9 cellular contexts compared by ENCODE assay signal in the genomic region with DNA sequence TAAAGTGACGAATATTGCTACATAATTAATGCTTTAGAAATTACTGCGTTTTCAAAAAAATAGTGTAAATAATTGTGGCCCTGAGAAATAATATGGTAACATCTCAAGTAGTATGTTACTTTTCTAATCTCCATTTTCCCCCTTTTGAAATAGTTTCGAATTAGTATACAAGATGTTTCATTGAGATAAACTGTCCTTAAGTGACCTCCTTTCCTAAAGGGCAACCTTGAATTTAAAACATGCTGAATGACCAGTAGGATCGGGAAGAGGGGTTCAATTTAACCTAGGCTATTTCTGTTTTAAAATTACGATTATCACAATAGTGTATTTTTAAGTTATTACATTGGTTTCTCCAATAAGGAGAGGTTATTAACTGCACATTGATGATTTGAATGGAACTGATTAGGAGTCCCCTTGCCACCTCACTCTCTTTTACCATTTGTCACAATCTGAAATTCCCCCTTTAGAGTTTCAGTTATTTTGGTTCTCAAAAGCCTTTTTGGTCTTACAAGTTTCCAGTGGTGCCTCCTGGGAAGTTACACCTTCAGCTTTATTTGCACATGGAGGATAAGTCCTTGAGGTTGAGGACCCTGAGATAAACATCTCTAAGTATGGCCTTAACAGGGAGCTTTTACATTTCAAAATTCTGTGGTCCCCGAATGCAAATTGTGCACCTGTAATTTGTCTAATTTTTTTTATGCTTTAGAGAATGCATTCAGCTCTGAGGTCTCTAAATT. TPM values are rescaled to one million over a fixed set of nuclear protein-coding genes. Genes with fewer than 3 reads are reported as not detected.
A peak's percentile ranks its signal among the peaks of the same experiment; 100 is the strongest.
DNase-seq lines count a peak whose midpoint lies in the region; ATAC-seq and TF ChIP-seq lines count a peak whose summit lies in the region.
"Had no signal": no experiment of that assay in that cellular context is flagged by ENCODE, and none has a peak within 500 bp of the region (broad histone marks: within the 10 kb centered on the region; RNA-seq: fewer than 3 reads in every experiment).

No MANE protein-coding gene starts in this region.

- H3K27ac ChIP-seq in BLaER1 (no peak overlapping the region), IMR-90 (ENCODE audit: insufficient read depth, low read length) (peak overlapping the region; percentile 22; the same call in 1 of the 2 replicates), mammary epithelial cell (ENCODE audit: insufficient read depth, low read depth, low read length) (peak overlapping the region; percentile 88)
- peak overlapping the region; percentile 98 for H3K27ac ChIP-seq in naive thymus-derived CD4-positive, alpha-beta T cell (ENCODE audit: low read depth, low read length)

- H3K4me1 ChIP-seq in BLaER1 = peaks cover 48% of the 10 kb centered on the region
- H3K4me1 ChIP-seq in IMR-90 (ENCODE audit: control insufficient read depth, insufficient read depth, low read length) = peaks cover 12% of the 10 kb centered on the region
- H3K4me1 ChIP-seq in mammary epithelial cell (ENCODE audit: insufficient read depth, low read length) = peaks cover 58% of the 10 kb centered on the region
- H3K4me1 ChIP-seq in naive thymus-derived CD4-positive, alpha-beta T cell (ENCODE audit: control insufficient read depth in 2 of 2, insufficient read depth in 2 of 2, low read length in 2 of 2) = peaks cover 58 to 67% of the 10 kb centered on the region in 2 donors

- BruUV-seq in IMR-90 (replicated peaks; lab: Mats Ljungman, UMichigan) (TSS peak; percentile 41), mammary epithelial cell (replicated peaks; lab: Mats Ljungman, UMichigan) (no TSS peak)

- H4K5ac ChIP-seq in IMR-90 (ENCODE audit: low read depth, low read length) = no peak overlapping the region

- H3K4me2 ChIP-seq in BLaER1 = peak overlapping the region; percentile 89
- H3K4me2 ChIP-seq in IMR-90 (ENCODE audit: low read depth, low read length) = peak overlapping the region; percentile 87
- peak overlapping the region; percentile 87 for H3K4me2 ChIP-seq in mammary epithelial cell (ENCODE audit: insufficient read depth, low read depth, low read length)

- H3K23ac ChIP-seq in IMR-90 (ENCODE audit: low read depth, low read length) = peak overlapping the region; percentile 67; the same call in 1 of the 2 replicates

- peak overlapping the region; percentile 46 to 95 (median 83) for H3K27ac Mint-ChIP-seq in naive thymus-derived CD4-positive, alpha-beta T cell

- H3K9me3 ChIP-seq in BLaER1 (no peaks in the 10 kb centered on the region), IMR-90 (ENCODE audit: control insufficient read depth, insufficient read depth, low read length) (no peaks in the 10 kb centered on the region), mammary epithelial cell (replicated peaks; ENCODE audit: insufficient read depth, low read length) (no peaks in the 10 kb centered on the region)
- H3K9me3 ChIP-seq in naive thymus-derived CD4-positive, alpha-beta T cell (ENCODE audit: control insufficient read depth in 2 of 3, low read length in 3 of 3) = no peaks in the 10 kb centered on the region

- H2AK9ac ChIP-seq in IMR-90 (replicated peaks; ENCODE audit: low read depth, low read length, poor library complexity) = no peak overlapping the region

- peak overlapping the region; percentile 75 to 99 (median 90) for H3K4me3 Mint-ChIP-seq in naive thymus-derived CD4-positive, alpha-beta T cell

- dilution Hi-C loops in IMR-90 (cut with HindIII; ENCODE audit: low sequenced_read_pairs, unreplicated experiment) = no loop called here
- dilution Hi-C loops in mammary epithelial cell (cut with HindIII; ENCODE audit: low sequenced_read_pairs) = no loop called here

- peaks cover 65% of the 10 kb centered on the region for H4K20me1 ChIP-seq in BLaER1
- peaks cover 47% of the 10 kb centered on the region for H4K20me1 ChIP-seq in IMR-90 (ENCODE audit: insufficient read depth, low read length)
- H4K20me1 ChIP-seq in mammary epithelial cell (ENCODE audit: insufficient read depth, low read length) = no peaks in the 10 kb centered on the region

- no CpG with 5 or more reads among the region's 6 CpGs for WGBS in IMR-90 (ENCODE audit: extremely low coverage in 2 of 2, insufficient read length in 1 of 2), 2 experiments
- WGBS in mammary epithelial cell (ENCODE audit: low coverage, missing lambda C conversion rate) = 8% methylated on average over 6 of the region's 6 CpGs

- peak overlapping the region; percentile 0; the same call in 1 of the 2 replicates for H3K4ac ChIP-seq in IMR-90 (ENCODE audit: low read depth, low read length)

- H2BK15ac ChIP-seq in IMR-90 (ENCODE audit: low read depth, low read length) = no peak overlapping the region

- H2BK120ac ChIP-seq in IMR-90 (ENCODE audit: low read depth, low read length) = no peak overlapping the region

- H3K14ac ChIP-seq in IMR-90 (replicated peaks; ENCODE audit: low read depth, low read length) = 0 out of 2 replicates have a peak overlapping the region, but pooled peaks have one; percentile 38

- no peaks in the 10 kb centered on the region for H3K27me3 Mint-ChIP-seq in naive thymus-derived CD4-positive, alpha-beta T cell

- H3K56ac ChIP-seq in IMR-90 (ENCODE audit: extremely low read depth, insufficient read depth, low read length) = peak overlapping the region; percentile 35; the same call in 1 of the 2 replicates

- H4K91ac ChIP-seq in IMR-90 (ENCODE audit: insufficient read depth, low read depth, low read length) = no peak overlapping the region

- H3K4me3 ChIP-seq in BLaER1 = no peak overlapping the region
- peak overlapping the region; percentile 84 for H3K4me3 ChIP-seq in IMR-90 (ENCODE audit: insufficient read depth, low read depth, low read length)
- H3K4me3 ChIP-seq in mammary epithelial cell (replicated peaks in 1 of 3; ENCODE audit: insufficient read depth in 1 of 3, low read depth in 2 of 3, low read length in 3 of 3) = peak overlapping the region; percentile 98 to 100 (median 98)
- peak overlapping the region; percentile 24 for H3K4me3 ChIP-seq in naive thymus-derived CD4-positive, alpha-beta T cell (ENCODE audit: low read length)

- TF ChIP-seq CTCF in IMR-90 (conservative IDR thresholded peaks at IDR 0.05; ENCODE audit: low read depth, low read length) (no peak), mammary epithelial cell (conservative IDR thresholded peaks at IDR 0.05 in 1 of 2, IDR thresholded peaks at IDR 0.05 in 1 of 2; ENCODE audit: extremely low read depth in 1 of 2, insufficient read depth in 1 of 2, low read depth in 1 of 2, low read length in 2 of 2) (no peak)

- H2BK5ac ChIP-seq in IMR-90 (ENCODE audit: low read depth, low read length, poor library complexity, severe bottlenecking) = peak overlapping the region; percentile 99

- in situ Hi-C loops in IMR-90 (cut with MboI; ENCODE audit: low sequenced_read_pairs) (no loop called here), mammary epithelial cell (cut with MboI; ENCODE audit: low sequenced_read_pairs in 2 of 2) (loop anchor here in 1 of 2 donors (10.0 kb wide), 1 partner anchor 137 kb away; the partner anchor contains the start of gene SLC35F5)

- no peak for ATAC-seq in IMR-90 (ENCODE audit: low read depth)
- ATAC-seq in naive thymus-derived CD4-positive, alpha-beta T cell = no peak
- no peak for ATAC-seq in HG03280 (IDR thresholded peaks at IDR 0.05; ENCODE audit: unreplicated experiment)

- TF ChIP-seq RAD21 in IMR-90 (IDR thresholded peaks at IDR 0.05; ENCODE audit: low read length) = no peak

- no peak for DNase-seq in IMR-90
- no peak for DNase-seq in mammary epithelial cell
- DNase-seq in naive thymus-derived CD4-positive, alpha-beta T cell = no peak
- no peak for DNase-seq in DMS153 treated with DMSO at 0.1 percent for 48 hours (lab: John Stamatoyannopoulos, UW; ENCODE audit: unreplicated experiment)
- no peak for DNase-seq in NCI-H1048 (lab: John Stamatoyannopoulos, UW)
- no peak for DNase-seq in COLO668 (lab: John Stamatoyannopoulos, UW; ENCODE audit: unreplicated experiment)
- DNase-seq: activated CD4-positive, alpha-beta T cell treated with anti-CD3 and anti-CD28 coated beads for 4 hours had no signal

- CTCF ChIA-PET in IMR-90 (lab: Yijun Ruan, JAX) (no interaction called here), mammary epithelial cell (lab: Charles Lee; ENCODE audit: low non-redundant PET) (no interaction called here)
- CTCF ChIA-PET in naive thymus-derived CD4-positive, alpha-beta T cell (lab: Charles Lee) = no interaction called here

- no peak overlapping the region for H3K18ac ChIP-seq in IMR-90 (ENCODE audit: low read depth, low read length)

- H2AFZ ChIP-seq in IMR-90 (replicated peaks; ENCODE audit: low read length, poor library complexity) = no peak overlapping the region
- no peak overlapping the region for H2AFZ ChIP-seq in mammary epithelial cell (ENCODE audit: low read depth, low read length)

- no peak for TF ChIP-seq POLR2A in IMR-90 (IDR thresholded peaks at IDR 0.05; ENCODE audit: low read depth, low read length)

- intact Hi-C loops in IMR-90 (cut with micrococcal nuclease) = no loop called here
- intact Hi-C loops in mammary epithelial cell (cut with micrococcal nuclease) = loop anchor here (5.0 kb wide), 1 partner anchor 35 kb away; no protein-coding TSS in a partner anchor
- intact Hi-C loops in naive thymus-derived CD4-positive, alpha-beta T cell (cut with micrococcal nuclease) = loop anchor here (5.0 to 10.0 kb wide), 4 partner anchors 75 to 1617 kb away; partner anchors contain the start of gene ZC3H6 (in 1 of the 2)

- no peak overlapping the region for H2AK5ac ChIP-seq in IMR-90 (ENCODE audit: low read depth, low read length)

- POLR2A ChIA-PET in IMR-90 (lab: Charles Lee; ENCODE audit: unreplicated experiment) = interaction anchor here (0.6 to 1.2 kb wide), 2 partner anchors 21 to 135 kb away, joined by 3 read pairs; partner anchors contain the start of gene SLC35F5
- POLR2A ChIA-PET in naive thymus-derived CD4-positive, alpha-beta T cell (lab: Charles Lee) = interaction anchor here (0.6 to 1.6 kb wide), 5 partner anchors 14 to 137 kb away, joined by 3 to 6 read pairs (median 3); no protein-coding TSS in a partner anchor

- H3K79me2 ChIP-seq in mammary epithelial cell (ENCODE audit: insufficient read depth, low read length) = peaks cover 91% of the 10 kb centered on the region

- peaks cover 0 to 3% (median 0%) of the 10 kb centered on the region in 11 donors for H3K9me3 Mint-ChIP-seq in naive thymus-derived CD4-positive, alpha-beta T cell

- H3K27me3 ChIP-seq in BLaER1 (no peaks in the 10 kb centered on the region), IMR-90 (ENCODE audit: control insufficient read depth, insufficient read depth, low read length) (no peaks in the 10 kb centered on the region), mammary epithelial cell (ENCODE audit: insufficient read depth, low read length) (no peaks in the 10 kb centered on the region)
- no peaks in the 10 kb centered on the region for H3K27me3 ChIP-seq in naive thymus-derived CD4-positive, alpha-beta T cell (ENCODE audit: control insufficient read depth in 2 of 2, insufficient read depth in 2 of 2, low read length in 2 of 2)

- peaks cover 8 to 29% of the 10 kb centered on the region in 2 experiments for H3K79me1 ChIP-seq in IMR-90 (ENCODE audit: low read depth in 1 of 2, low read length in 2 of 2)

- H3K9me1 ChIP-seq in IMR-90 (ENCODE audit: insufficient read depth, low read length) = peaks cover 10% of the 10 kb centered on the region

- H3K4me1 Mint-ChIP-seq in naive thymus-derived CD4-positive, alpha-beta T cell = peaks cover 71 to 87% (median 83%) of the 10 kb centered on the region in 7 donors

- H2BK20ac ChIP-seq in IMR-90 (ENCODE audit: low read depth, low read length) = no peak overlapping the region

- no peak overlapping the region; the same call in 1 of the 2 replicates for H3K9ac ChIP-seq in BLaER1
- H3K9ac ChIP-seq in IMR-90 (ENCODE audit: low read depth, low read length) = peak overlapping the region; percentile 100; the same call in 1 of the 2 replicates
- H3K9ac ChIP-seq in mammary epithelial cell (ENCODE audit: insufficient read depth, low read length) = peak overlapping the region; percentile 58

- no peak overlapping the region; a peak in 1 of 4 replicates for H4K8ac ChIP-seq in IMR-90 (ENCODE audit: low read depth in 2 of 2, low read length in 2 of 2)

- peaks cover 5 to 55% (median 29%) of the 10 kb centered on the region in 5 donors for H3K36me3 Mint-ChIP-seq in naive thymus-derived CD4-positive, alpha-beta T cell

- H3K36me3 ChIP-seq in BLaER1 = peaks cover 38% of the 10 kb centered on the region
- H3K36me3 ChIP-seq in IMR-90 (ENCODE audit: control insufficient read depth, insufficient read depth, low read length) = peaks cover 5% of the 10 kb centered on the region
- peaks cover 5% of the 10 kb centered on the region for H3K36me3 ChIP-seq in mammary epithelial cell (ENCODE audit: insufficient read depth, low read length)
- H3K36me3 ChIP-seq in naive thymus-derived CD4-positive, alpha-beta T cell (ENCODE audit: control insufficient read depth in 2 of 3, insufficient read depth in 3 of 3, low read length in 3 of 3) = peaks cover 0 to 13% (median 0%) of the 10 kb centered on the region in 3 experiments

RNA-seq across cellular contexts. Expression of gene ACTR3, which starts 2.3 kb away (rescaled TPM):
- total RNA-seq in IMR-90 (2012; rRNA removed) = 307 and 645 TPM in 2 replicates
- 201 and 246 TPM in 2 replicates for polyA plus RNA-seq in IMR-90 (2012; rRNA removed)
- polyA plus RNA-seq in IMR-90 (2012; cell fraction: cytosol; rRNA removed) = 28.9 and 70.5 TPM in 2 replicates
- polyA plus RNA-seq in IMR-90 (2012; cell fraction: nucleus; rRNA removed; ENCODE audit: low replicate concordance) = 8.1 and 74.7 TPM in 2 replicates
- total RNA-seq in mammary epithelial cell = 100 to 1,000 TPM; 261 to 358 TPM
- polyA plus RNA-seq in mammary epithelial cell = 170 TPM
- 128 TPM for polyA minus RNA-seq in mammary epithelial cell
- 100 to 1,000 TPM; 172 to 612 (median 213) TPM for total RNA-seq in naive thymus-derived CD4-positive, alpha-beta T cell
- 100 to 1,000 TPM; 438 to 486 TPM for polyA plus RNA-seq in naive thymus-derived CD4-positive, alpha-beta T cell
